Comparison of ENCODE assay signal across 9 cellular contexts in the genomic region with DNA sequence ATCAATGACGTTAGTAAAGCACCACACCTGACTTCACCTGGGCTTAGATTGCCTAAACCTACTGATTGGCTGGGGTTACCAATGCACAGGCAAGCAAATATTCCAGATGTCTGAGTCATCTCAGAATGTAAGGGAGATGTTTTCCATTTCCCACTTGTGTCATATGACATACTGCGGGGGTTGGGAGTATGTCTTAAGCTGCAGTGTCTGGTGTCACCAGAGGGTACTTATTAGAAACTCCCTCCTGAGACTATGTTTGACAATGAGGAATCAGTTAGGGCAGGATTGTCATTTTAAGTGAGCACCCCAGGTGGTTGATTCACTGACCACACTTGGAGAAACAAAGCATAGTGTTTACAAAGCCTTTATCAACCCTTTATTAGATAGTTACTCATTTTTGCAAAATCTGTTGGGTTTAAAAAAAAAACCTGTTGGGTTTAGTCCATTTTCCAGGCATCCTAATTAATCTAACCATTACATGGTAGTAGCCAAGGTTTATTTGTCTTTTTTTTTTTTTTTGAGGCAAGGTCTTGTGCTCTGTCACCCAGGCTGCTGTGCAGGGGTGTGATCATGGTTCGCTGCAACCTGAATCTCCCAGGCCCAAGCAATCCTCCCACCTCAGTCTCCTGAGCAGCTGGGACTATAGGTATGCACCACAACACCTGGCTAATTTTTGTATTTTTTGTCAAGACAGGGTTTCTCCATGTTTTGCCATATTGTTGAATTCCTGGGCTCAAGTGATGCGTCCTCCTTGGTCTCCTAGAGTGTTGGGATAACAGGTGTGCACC.
DNase-seq lines count a peak whose midpoint lies in the region; ATAC-seq and TF ChIP-seq lines count a peak whose summit lies in the region.
"Had no signal": no experiment of that assay in that cellular context is flagged by ENCODE, and none has a peak within 500 bp of the region (broad histone marks: within the 10 kb centered on the region; RNA-seq: fewer than 3 reads in every experiment).

No MANE protein-coding gene starts in this region.

- no peak overlapping the region for H3K4me2 ChIP-seq in OCI-LY7 (ENCODE audit: low read length)

- H3K36me3 ChIP-seq in A673 (ENCODE audit: insufficient read depth, low read length, poor library complexity, severe bottlenecking) (no peaks in the 10 kb centered on the region), HEK293 (ENCODE audit: control insufficient read depth in 2 of 2, insufficient read depth in 1 of 2, low read length in 2 of 2) (no peaks in the 10 kb centered on the region), OCI-LY7 (ENCODE audit: insufficient read depth, low read length) (peaks cover 36% of the 10 kb centered on the region), sigmoid colon (no peaks in the 10 kb centered on the region)

- WGBS in sigmoid colon, 2 donors, result 74 to 90% methylated on average over 4 of the region's 4 CpGs

- peaks cover 4% of the 10 kb centered on the region; the same call in 1 of the 2 replicates for H3K79me2 ChIP-seq in OCI-LY7 (ENCODE audit: insufficient read depth, low read depth, low read length)

- H3K9me3 ChIP-seq in A673 (ENCODE audit: low read depth, low read length, poor library complexity, severe bottlenecking) (no peaks in the 10 kb centered on the region), HEK293 (ENCODE audit: control insufficient read depth, insufficient read depth, low read depth, low read length) (no peaks in the 10 kb centered on the region), OCI-LY7 (ENCODE audit: low read length) (peaks cover 6% of the 10 kb centered on the region; the same call in 1 of the 2 replicates), sigmoid colon (no peaks in the 10 kb centered on the region)

- intact Hi-C loops in A673 (cut with micrococcal nuclease; ENCODE audit: unreplicated experiment) (no loop called here), OCI-LY7 (cut with micrococcal nuclease; ENCODE audit: unreplicated experiment) (no loop called here), sigmoid colon (cut with DNase I) (no loop called here)

- in situ Hi-C loops in G401 (cut with HindIII; ENCODE audit: low sequenced_read_pairs), result no loop called here

- no peak for ATAC-seq in HG03342 (IDR thresholded peaks at IDR 0.05; ENCODE audit: unreplicated experiment)

- no peak overlapping the region for H2AFZ ChIP-seq in OCI-LY7 (ENCODE audit: low read length)

- DNase-seq in A673 (ENCODE audit: low spot score) (peak; percentile 77), OCI-M1 (lab: John Stamatoyannopoulos, UW) (peak; percentile 99), foreskin fibroblast (peak; percentile 62 to 73), OCI-LY7 (ENCODE audit: low spot score) (no peak), G401 (ENCODE audit: low spot score) (no peak), sigmoid colon (no peak)
- DNase-seq: stimulated activated CD4-positive, alpha-beta T cell treated with anti-CD3 and anti-CD28 coated beads, Interleukin-2, amount 100 ng/mL, for 24 hours had no signal

- no peaks in the 10 kb centered on the region for H4K20me1 ChIP-seq in OCI-LY7 (ENCODE audit: insufficient read depth, low read length)

- POLR2A ChIA-PET in A673 (lab: Charles Lee; ENCODE audit: low non-redundant PET) (no interaction called here), HEK293 (lab: Yijun Ruan, JAX) (no interaction called here), OCI-LY7 (lab: Charles Lee) (no interaction called here)

- no peaks in the 10 kb centered on the region for H3K9me2 ChIP-seq in OCI-LY7 (ENCODE audit: insufficient read depth, low read length)

- no peak for TF ChIP-seq EP300 in sigmoid colon (IDR thresholded peaks at IDR 0.05)

- H3K4me3 ChIP-seq in A673 (ENCODE audit: low read depth, low read length, poor library complexity, severe bottlenecking), result no peak overlapping the region
- no peak overlapping the region for H3K4me3 ChIP-seq in HEK293 (ENCODE audit: low read depth, low read length)
- H3K4me3 ChIP-seq in foreskin fibroblast (ENCODE audit: low read depth in 1 of 2, low read length in 2 of 2), result no peak overlapping the region
- H3K4me3 ChIP-seq in OCI-LY7 (ENCODE audit: low read depth, low read length, poor library complexity, severe bottlenecking), result no peak overlapping the region
- H3K4me3 ChIP-seq in sigmoid colon, result no peak overlapping the region

- H3K27me3 ChIP-seq in A673 (replicated peaks; ENCODE audit: insufficient read depth, low read depth, low read length, poor library complexity) (no peaks in the 10 kb centered on the region), sigmoid colon (no peaks in the 10 kb centered on the region)

- CTCF ChIA-PET in A673 (lab: Charles Lee), result no interaction called here
- CTCF ChIA-PET in HEK293 (lab: Yijun Ruan, JAX), result no interaction called here
- CTCF ChIA-PET in OCI-LY7 (lab: Charles Lee; ENCODE audit: unreplicated experiment), result no interaction called here

- TF ChIP-seq CTCF in A673 (conservative IDR thresholded peaks at IDR 0.05; ENCODE audit: low read depth, low read length) (no peak), HEK293 (tag by site-specific recombination; IDR thresholded peaks at IDR 0.05) (no peak), foreskin fibroblast (IDR thresholded peaks at IDR 0.05; ENCODE audit: low read depth, low read length) (no peak), OCI-LY7 (conservative IDR thresholded peaks at IDR 0.05; ENCODE audit: low read length) (no peak), sigmoid colon (IDR thresholded peaks at IDR 0.05) (no peak)

- no peak overlapping the region for H3K27ac ChIP-seq in A673 (ENCODE audit: low read depth, low read length, poor library complexity, severe bottlenecking)
- no peak overlapping the region; the same call in 1 of the 2 replicates for H3K27ac ChIP-seq in HEK293 (ENCODE audit: extremely low read depth, low read depth, low read length)
- H3K27ac ChIP-seq in OCI-LY7 (ENCODE audit: low read depth, low read length, poor library complexity, severe bottlenecking), result no peak overlapping the region
- peak overlapping the region in 2 of 4 donors; percentile 10 to 17 for H3K27ac ChIP-seq in sigmoid colon

- TF ChIP-seq POLR2A in sigmoid colon (IDR thresholded peaks at IDR 0.05), result no peak

- BruUV-seq in A673 (replicated peaks; lab: Mats Ljungman, UMichigan), result no TSS peak
- no TSS peak for BruUV-seq in OCI-LY7 (replicated peaks; lab: Mats Ljungman, UMichigan)

- H3K4me1 ChIP-seq in A673 (ENCODE audit: insufficient read depth, low read length, poor library complexity, severe bottlenecking) (no peaks in the 10 kb centered on the region), HEK293 (ENCODE audit: control insufficient read depth, insufficient read depth, low read length) (peaks cover 31% of the 10 kb centered on the region), OCI-LY7 (ENCODE audit: insufficient read depth, low read length, poor library complexity, severe bottlenecking) (peaks cover 10% of the 10 kb centered on the region), sigmoid colon (peaks cover 0 to 51% (median 35%) of the 10 kb centered on the region in 4 donors)

TF ChIP-seq in HEK293, 187 proteins besides CTCF, POLR2A, EP300 and RAD21 (continues in another document):
- no peak for TF ChIP-seq ZFHX2 (tag by site-specific recombination; conservative IDR thresholded peaks at IDR 0.05)
- TF ChIP-seq ZNF26 (tag by site-specific recombination; IDR thresholded peaks at IDR 0.05), result no peak
- 0 out of 2 replicates have a peak, but pooled peaks have one; percentile 44 for TF ChIP-seq ZNF629 (tag by site-specific recombination; IDR thresholded peaks at IDR 0.05)
- peak; percentile 33; the same call in 1 of the 2 replicates for TF ChIP-seq KLF8 (tag by site-specific recombination; IDR thresholded peaks at IDR 0.05)
- TF ChIP-seq ZNF658 (tag by site-specific recombination; IDR thresholded peaks at IDR 0.05), result no peak
- peak; percentile 54; the same call in 1 of the 2 replicates for TF ChIP-seq TRIM28 (IDR thresholded peaks at IDR 0.05; ENCODE audit: borderline replicate concordance, low read length)
- peak; percentile 70; the same call in 1 of the 2 replicates for TF ChIP-seq ZSCAN16 (tag by site-specific recombination; IDR thresholded peaks at IDR 0.05)
- TF ChIP-seq ZNF366 (tag by site-specific recombination; conservative IDR thresholded peaks at IDR 0.05), result peak; percentile 35; the same call in 1 of the 2 replicates
- TF ChIP-seq ZNF362 (tag by site-specific recombination; IDR thresholded peaks at IDR 0.05), result no peak

Comparison
In these comparisons a context has a peak if more than half of its experiments do, and no peak if none do; other contexts are left out.
1. DNase-seq: peak in A673 (single experiment), OCI-M1 (single experiment) and foreskin fibroblast (2 of 2); none in OCI-LY7 (single experiment), G401 (single experiment) and sigmoid colon (single experiment).